Comparison of ENCODE assay signal across 8 cellular contexts in genomic region chr10:109773818-109774440, GRCh38.
DNase-seq lines count a peak whose midpoint lies in the region; ATAC-seq and TF ChIP-seq lines count a peak whose summit lies in the region.

No MANE protein-coding gene starts in this region.

- H4K20me1 ChIP-seq in OCI-LY1 (ENCODE audit: insufficient read depth, low read length): no peaks in the 10 kb centered on the region

- H3K4me2 ChIP-seq in OCI-LY1 (ENCODE audit: low read length): no peak overlapping the region

- H3K4me1 ChIP-seq in OCI-LY1 (ENCODE audit: insufficient read depth, low read length, severe bottlenecking): no peaks in the 10 kb centered on the region
- peaks cover 0 to 10% (median 0%) of the 10 kb centered on the region in 6 donors for H3K4me1 ChIP-seq in spleen

- no peaks in the 10 kb centered on the region for H3K79me2 ChIP-seq in OCI-LY1 (ENCODE audit: insufficient read depth, low read length)

- H3K27me3 ChIP-seq in OCI-LY1 (ENCODE audit: insufficient read depth, low read length) (no peaks in the 10 kb centered on the region), spleen (replicated peaks in 1 of 7) (no peaks in the 10 kb centered on the region)

- no peaks in the 10 kb centered on the region for H3K36me3 ChIP-seq in OCI-LY1 (ENCODE audit: insufficient read depth, low read length)
- no peaks in the 10 kb centered on the region for H3K36me3 ChIP-seq in spleen

- H3K27ac ChIP-seq in OCI-LY1 (ENCODE audit: low read depth, low read length, poor library complexity, severe bottlenecking) (no peak overlapping the region), spleen (no peak overlapping the region)

- no peak overlapping the region for H2AFZ ChIP-seq in OCI-LY1 (ENCODE audit: low read length)

- H3K9me3 ChIP-seq in OCI-LY1 (ENCODE audit: low read length) (no peaks in the 10 kb centered on the region), spleen (no peaks in the 10 kb centered on the region)

- intact Hi-C loops in spleen (cut with DNase I; ENCODE audit: low total_unique reads): no loop called here

- DNase-seq in CD1c-positive myeloid dendritic cell (ENCODE audit: extremely low spot score) (peak; percentile 2), fibroblast of mammary gland (ENCODE audit: low read depth) (peak; percentile 46), spleen (no peak)
- DNase-seq in stimulated activated CD4-positive, alpha-beta T cell treated with anti-CD3 and anti-CD28 coated beads, Interleukin-1b, Interleukin-23, amount 100 ng/mL, for 48 hours: no peak

- H3F3A ChIP-seq in OCI-LY1 (ENCODE audit: insufficient read depth, low read length): no peaks in the 10 kb centered on the region

- no peak for TF ChIP-seq POLR2A in spleen (IDR thresholded peaks at IDR 0.05)

- H3K4me3 ChIP-seq in OCI-LY1 (ENCODE audit: low read depth, low read length, poor library complexity, severe bottlenecking) (no peak overlapping the region), fibroblast of mammary gland (ENCODE audit: control insufficient read depth, low read depth, low read length) (no peak overlapping the region), spleen (no peak overlapping the region)

- TF ChIP-seq CTCF in OCI-LY1 (IDR thresholded peaks at IDR 0.05; ENCODE audit: low read length) (peak; percentile 73), fibroblast of mammary gland (conservative IDR thresholded peaks at IDR 0.05; ENCODE audit: control insufficient read depth, insufficient read depth, low read depth, low read length) (peak; percentile 70), spleen (IDR thresholded peaks at IDR 0.05 in 8 of 11, conservative IDR thresholded peaks at IDR 0.05 in 3 of 11) (peak in 6 of 11 experiments; percentile 16 to 41 (median 28))

- no peaks in the 10 kb centered on the region for H3K9me2 ChIP-seq in OCI-LY1 (ENCODE audit: low read depth, low read length)

- ATAC-seq in GM21786 (IDR thresholded peaks at IDR 0.05; ENCODE audit: unreplicated experiment) (peak; percentile 44), esophagus mucosa (no peak)
- ATAC-seq in activated CD4-positive, CD25-positive, alpha-beta regulatory T cell treated with anti-CD3 and anti-CD28 coated beads, Interleukin-2, amount 50 U/mL, for 24 hours: no peak

- 36 to 44% (median 40%) methylated on average over 3 of the region's 3 CpGs for WGBS in spleen, 5 donors

- H3K9ac ChIP-seq in OCI-LY1 (ENCODE audit: low read length): no peak overlapping the region

Comparison
In these comparisons a context has a peak if more than half of its experiments do, and no peak if none do; other contexts are left out.
1. DNase-seq: peak in CD1c-positive myeloid dendritic cell (single experiment) and fibroblast of mammary gland (single experiment); none in spleen (single experiment) and stimulated activated CD4-positive, alpha-beta T cell treated with anti-CD3 and anti-CD28 coated beads, Interleukin-1b, Interleukin-23, amount 100 ng/mL, for 48 hours (single experiment).
2. Peak in every context shown above with its lines, with median percentiles within 50 percentile points of each other: CTCF ChIP-seq.